10 cellular contexts compared by ENCODE assay signal in genomic region chr10:3452683-3453388, GRCh38.
DNase-seq lines count a peak whose midpoint lies in the region; ATAC-seq and TF ChIP-seq lines count a peak whose summit lies in the region.
"Had no signal": no experiment of that assay in that cellular context is flagged by ENCODE, and none has a peak within 500 bp of the region (broad histone marks: within the 10 kb centered on the region; RNA-seq: fewer than 3 reads in every experiment).

No MANE protein-coding gene starts in this region.

- H3K27me3 ChIP-seq in heart left ventricle, result no peaks in the 10 kb centered on the region
- H3K27me3 ChIP-seq in gastrocnemius medialis, result no peaks in the 10 kb centered on the region
- H3K27me3 ChIP-seq: pancreas had no signal

- 37 to 54% (median 43%) methylated on average over 7 of the region's 7 CpGs for WGBS in heart left ventricle, 4 donors

- ATAC-seq in heart left ventricle, result peak; percentile 39 to 81 (median 50)
- ATAC-seq in gastrocnemius medialis, result peak; percentile 82 to 87
- ATAC-seq in HG03095 (IDR thresholded peaks at IDR 0.05; ENCODE audit: unreplicated experiment), result no peak

- intact Hi-C loops in heart left ventricle (cut with DNase I), result loop anchor here in 5 of 10 donors (5.0 to 10.0 kb wide), 5 partner anchors 56 to 332 kb away; partner anchors contain the start of gene KLF6 (in 1 of the 5)
- intact Hi-C loops in gastrocnemius medialis (cut with DNase I; ENCODE audit: low total_unique reads), result no loop called here

- H3K4me1 ChIP-seq in heart left ventricle, result peaks cover 0 to 36% (median 21%) of the 10 kb centered on the region in 12 donors
- no peaks in the 10 kb centered on the region for H3K4me1 ChIP-seq in gastrocnemius medialis
- H3K4me1 ChIP-seq: pancreas had no signal

- no peaks in the 10 kb centered on the region for H3K36me3 ChIP-seq in heart left ventricle
- no peaks in the 10 kb centered on the region for H3K36me3 ChIP-seq in gastrocnemius medialis
- H3K36me3 ChIP-seq: pancreas had no signal

- TF ChIP-seq CTCF in heart left ventricle (IDR thresholded peaks at IDR 0.05), result no peak
- no peak for TF ChIP-seq CTCF in gastrocnemius medialis (IDR thresholded peaks at IDR 0.05 in 4 of 5, conservative IDR thresholded peaks at IDR 0.05 in 1 of 5)

- DNase-seq in GM03348 (ENCODE audit: low spot score) (peak; percentile 74), amniotic epithelial cell (ENCODE audit: low read depth) (peak; percentile 94), heart left ventricle (no peak), gastrocnemius medialis (peak in 1 of 2 donors; percentile 15), NCI-H1048 (lab: John Stamatoyannopoulos, UW) (no peak), G401 (ENCODE audit: low spot score) (no peak), NCI-H524 (lab: John Stamatoyannopoulos, UW) (no peak)
- DNase-seq: central memory CD4-positive, alpha-beta T cell; pancreas had no signal

- no peaks in the 10 kb centered on the region for H3K9me3 ChIP-seq in heart left ventricle
- no peaks in the 10 kb centered on the region for H3K9me3 ChIP-seq in gastrocnemius medialis
- H3K9me3 ChIP-seq: pancreas had no signal

- H3K4me3 ChIP-seq in heart left ventricle (peak overlapping the region in 3 of 12 donors; percentile 1 to 20 (median 14)), gastrocnemius medialis (no peak overlapping the region)
- H3K4me3 ChIP-seq: pancreas had no signal

- no peak for TF ChIP-seq POLR2A in heart left ventricle (IDR thresholded peaks at IDR 0.05)
- TF ChIP-seq POLR2A in gastrocnemius medialis (IDR thresholded peaks at IDR 0.05), result no peak

- in situ Hi-C loops in gastrocnemius medialis (cut with MboI; ENCODE audit: low sequenced_read_pairs in 4 of 4), result loop anchor here (25.0 kb wide), 3 partner anchors 334 to 1309 kb away; partner anchors contain the start of gene KLF6 (in 1 of the 4)
- in situ Hi-C loops in G401 (cut with HindIII; ENCODE audit: low sequenced_read_pairs), result loop anchor here (5.0 kb wide), 1 partner anchor 51 kb away; no protein-coding TSS in a partner anchor

- H3K27ac ChIP-seq in heart left ventricle (peak overlapping the region; percentile 53 to 88 (median 76)), gastrocnemius medialis (peak overlapping the region; percentile 53 to 73 (median 64))

Comparison
In these comparisons a context has a peak if more than half of its experiments do, and no peak if none do; other contexts are left out.
1. DNase-seq: peak in GM03348 (single experiment) and amniotic epithelial cell (single experiment); none in heart left ventricle (0 of 5), NCI-H1048 (single experiment), G401 (single experiment) and NCI-H524 (0 of 2).